17 cellular contexts compared by ENCODE assay signal in the genomic region with DNA sequence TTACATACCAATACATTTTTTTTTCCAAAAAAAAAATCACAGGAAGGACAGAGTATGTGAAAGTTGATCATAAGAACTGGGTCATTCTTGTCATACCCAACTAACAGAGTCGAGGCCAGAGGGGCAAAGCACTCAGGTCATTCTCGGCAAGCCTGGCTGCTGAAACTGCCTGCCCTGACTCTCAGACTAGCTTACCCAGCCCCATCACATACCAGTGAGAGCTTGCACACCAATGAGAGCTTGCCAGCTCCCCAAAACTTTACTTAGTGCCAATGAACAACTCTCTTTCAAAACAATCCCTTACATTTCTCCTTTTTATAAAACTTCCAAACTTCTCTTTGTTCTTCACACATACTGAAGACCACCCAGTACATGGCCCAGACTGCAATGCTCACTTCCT. TPM values are rescaled to one million over a fixed set of nuclear protein-coding genes. Genes with fewer than 3 reads are reported as not detected.
A peak's percentile ranks its signal among the peaks of the same experiment; 100 is the strongest.
DNase-seq lines count a peak whose midpoint lies in the region; ATAC-seq and TF ChIP-seq lines count a peak whose summit lies in the region.
"Had no signal": no experiment of that assay in that cellular context is flagged by ENCODE, and none has a peak within 500 bp of the region (broad histone marks: within the 10 kb centered on the region; RNA-seq: fewer than 3 reads in every experiment).

No MANE protein-coding gene starts in this region.

- no peak overlapping the region for H4K5ac ChIP-seq in mesendoderm (ENCODE audit: low read length)

- DNase-seq in AG08396 (ENCODE audit: low spot score) (peak; percentile 36), EH (ENCODE audit: low read depth) (peak; percentile 26), WTC11 (ENCODE audit: low spot score) (no peak), islet precursor cell (peak; percentile 9), mesendoderm (no peak), NCI-H446 (lab: John Stamatoyannopoulos, UW) (no peak)
- DNase-seq: activated naive CD4-positive, alpha-beta T cell treated with Interleukin-2 at 50 U/mL for 16 hours; AML-193; lower lobe of right lung; NCI-H2171 treated with DMSO at 0.1 percent for 48 hours; nephron progenitor cell; SJCRH30; spleen; stimulated activated naive CD8-positive, alpha-beta T cell treated with anti-CD3 and anti-CD28 coated beads, Interleukin-15, Interleukin-2, amounts not matched to agents 100 U/mL and 50 U/mL, for 24 hours had no signal

- TF ChIP-seq CTCF in WTC11 (IDR thresholded peaks at IDR 0.05) = no peak

- H3K27me3 Mint-ChIP-seq in WTC11 (ENCODE audit: low read depth) = no peaks in the 10 kb centered on the region

- no peak overlapping the region for H3K4me3 ChIP-seq in mesendoderm (ENCODE audit: low read length)
- H3K4me3 ChIP-seq: lower lobe of right lung, SJCRH30, spleen, vagina had no signal

- no peak overlapping the region for H2BK15ac ChIP-seq in mesendoderm (replicated peaks; ENCODE audit: low read depth)

- ATAC-seq in WTC11 (no peak), GM18505 (IDR thresholded peaks at IDR 0.05; ENCODE audit: unreplicated experiment) (no peak), HG03457 (IDR thresholded peaks at IDR 0.05; ENCODE audit: unreplicated experiment) (no peak)
- ATAC-seq: lower lobe of right lung; stimulated activated naive CD8-positive, alpha-beta T cell treated with anti-CD3 and anti-CD28 coated beads, Interleukin-15, Interleukin-2, amounts not matched to agents 100 U/mL and 50 U/mL, for 24 hours had no signal

- peaks cover 3% of the 10 kb centered on the region for H3K4me1 ChIP-seq in mesendoderm (ENCODE audit: control insufficient read depth, low read depth, low read length)

- peaks cover 73% of the 10 kb centered on the region for H3K4me1 Mint-ChIP-seq in WTC11

- peaks cover 8% of the 10 kb centered on the region for H3K36me3 Mint-ChIP-seq in WTC11

- H3K79me2 ChIP-seq in mesendoderm (ENCODE audit: control insufficient read depth, insufficient read depth, low read length) = peaks cover 13% of the 10 kb centered on the region

- peak overlapping the region; percentile 66; the same call in 1 of the 2 replicates for H3K27ac Mint-ChIP-seq in WTC11
- H3K27ac Mint-ChIP-seq: nephron progenitor cell had no signal

- no peak overlapping the region for H3K23ac ChIP-seq in mesendoderm (ENCODE audit: low read length)

- no peak overlapping the region for H3K27ac ChIP-seq in mesendoderm (ENCODE audit: low read depth, low read length)
- H3K27ac ChIP-seq: lower lobe of right lung, SJCRH30, vagina had no signal

- POLR2A ChIA-PET in WTC11 (lab: Charles Lee) = interaction anchor here (0.6 kb wide), 1 partner anchor 580 kb away, joined by 3 read pairs; no protein-coding TSS in a partner anchor

- TF ChIP-seq POLR2A in GM18505 (IDR thresholded peaks at IDR 0.05; ENCODE audit: borderline replicate concordance, extremely low read depth, insufficient read depth, insufficient read length) = no peak

- H3K4ac ChIP-seq in mesendoderm (ENCODE audit: low read depth, low read length) = no peak overlapping the region

- no CpG with 5 or more reads among the region's 2 CpGs for WGBS in mesendoderm (ENCODE audit: extremely low coverage, insufficient coverage, low lambda C conversion rate)

- H3K9me3 Mint-ChIP-seq in WTC11 = no peaks in the 10 kb centered on the region
- H3K9me3 Mint-ChIP-seq: nephron progenitor cell had no signal

- H3K79me1 ChIP-seq in mesendoderm (ENCODE audit: low read length) = peaks cover 20% of the 10 kb centered on the region

- H4K8ac ChIP-seq in mesendoderm (ENCODE audit: low read depth, low read length) = no peak overlapping the region

- H3K27me3 ChIP-seq in mesendoderm (ENCODE audit: insufficient read depth, low read length, poor library complexity) = no peaks in the 10 kb centered on the region
- H3K27me3 ChIP-seq: SJCRH30, spleen, vagina had no signal

- H2BK120ac ChIP-seq in mesendoderm (ENCODE audit: low read depth, low read length) = no peak overlapping the region

- no peak overlapping the region for H3K56ac ChIP-seq in mesendoderm (ENCODE audit: low read length)

- no peak overlapping the region for H2AK5ac ChIP-seq in mesendoderm (ENCODE audit: low read length)

- H3K9ac ChIP-seq in mesendoderm (ENCODE audit: low read length) = no peak overlapping the region

- CTCF ChIA-PET in WTC11 (lab: Charles Lee) = interaction anchor here (0.6 kb wide), 1 partner anchor 16 kb away, joined by 3 read pairs; no protein-coding TSS in a partner anchor

- no peaks in the 10 kb centered on the region for H3K36me3 ChIP-seq in mesendoderm (ENCODE audit: control insufficient read depth, insufficient read depth, low read length)
- H3K36me3 ChIP-seq: vagina had no signal

- H3K4me3 Mint-ChIP-seq in WTC11 = no peak overlapping the region
- H3K4me3 Mint-ChIP-seq: nephron progenitor cell had no signal

- no peak overlapping the region for H3K4me2 ChIP-seq in mesendoderm (ENCODE audit: low read length)

- no peak overlapping the region for H2BK5ac ChIP-seq in mesendoderm (ENCODE audit: low read length)

- no peak overlapping the region for H3K18ac ChIP-seq in mesendoderm (ENCODE audit: low read length)

TF ChIP-seq in WTC11, 78 proteins besides CTCF, POLR2A, EP300 and RAD21:
- TF ChIP-seq RELA (CRISPR knock-in tag; IDR thresholded peaks at IDR 0.05; ENCODE audit: borderline replicate concordance) (no peak), TEAD1 (CRISPR knock-in tag; IDR thresholded peaks at IDR 0.05) (no peak), ZNF396 (CRISPR knock-in tag; IDR thresholded peaks at IDR 0.05; ENCODE audit: borderline replicate concordance) (no peak), ATF3 (CRISPR knock-in tag; conservative IDR thresholded peaks at IDR 0.05) (no peak), NFATC4 (CRISPR knock-in tag; IDR thresholded peaks at IDR 0.05) (no peak), ZBTB21 (CRISPR knock-in tag; IDR thresholded peaks at IDR 0.05; ENCODE audit: borderline replicate concordance) (no peak), EMX1 (CRISPR knock-in tag; IDR thresholded peaks at IDR 0.05) (no peak), PRRX2 (CRISPR knock-in tag; IDR thresholded peaks at IDR 0.05) (no peak), GABPB1 (CRISPR knock-in tag; IDR thresholded peaks at IDR 0.05) (no peak), MAX (CRISPR knock-in tag; IDR thresholded peaks at IDR 0.05) (no peak), E2F5 (CRISPR knock-in tag; IDR thresholded peaks at IDR 0.05) (no peak)
- TF ChIP-seq, protein P1, sequence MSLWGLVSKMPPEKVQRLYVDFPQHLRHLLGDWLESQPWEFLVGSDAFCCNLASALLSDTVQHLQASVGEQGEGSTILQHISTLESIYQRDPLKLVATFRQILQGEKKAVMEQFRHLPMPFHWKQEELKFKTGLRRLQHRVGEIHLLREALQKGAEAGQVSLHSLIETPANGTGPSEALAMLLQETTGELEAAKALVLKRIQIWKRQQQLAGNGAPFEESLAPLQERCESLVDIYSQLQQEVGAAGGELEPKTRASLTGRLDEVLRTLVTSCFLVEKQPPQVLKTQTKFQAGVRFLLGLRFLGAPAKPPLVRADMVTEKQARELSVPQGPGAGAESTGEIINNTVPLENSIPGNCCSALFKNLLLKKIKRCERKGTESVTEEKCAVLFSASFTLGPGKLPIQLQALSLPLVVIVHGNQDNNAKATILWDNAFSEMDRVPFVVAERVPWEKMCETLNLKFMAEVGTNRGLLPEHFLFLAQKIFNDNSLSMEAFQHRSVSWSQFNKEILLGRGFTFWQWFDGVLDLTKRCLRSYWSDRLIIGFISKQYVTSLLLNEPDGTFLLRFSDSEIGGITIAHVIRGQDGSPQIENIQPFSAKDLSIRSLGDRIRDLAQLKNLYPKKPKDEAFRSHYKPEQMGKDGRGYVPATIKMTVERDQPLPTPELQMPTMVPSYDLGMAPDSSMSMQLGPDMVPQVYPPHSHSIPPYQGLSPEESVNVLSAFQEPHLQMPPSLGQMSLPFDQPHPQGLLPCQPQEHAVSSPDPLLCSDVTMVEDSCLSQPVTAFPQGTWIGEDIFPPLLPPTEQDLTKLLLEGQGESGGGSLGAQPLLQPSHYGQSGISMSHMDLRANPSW (CRISPR knock-in tag; conservative IDR thresholded peaks at IDR 0.05; ENCODE audit: low read depth) = no peak
- TF ChIP-seq, protein P2, sequence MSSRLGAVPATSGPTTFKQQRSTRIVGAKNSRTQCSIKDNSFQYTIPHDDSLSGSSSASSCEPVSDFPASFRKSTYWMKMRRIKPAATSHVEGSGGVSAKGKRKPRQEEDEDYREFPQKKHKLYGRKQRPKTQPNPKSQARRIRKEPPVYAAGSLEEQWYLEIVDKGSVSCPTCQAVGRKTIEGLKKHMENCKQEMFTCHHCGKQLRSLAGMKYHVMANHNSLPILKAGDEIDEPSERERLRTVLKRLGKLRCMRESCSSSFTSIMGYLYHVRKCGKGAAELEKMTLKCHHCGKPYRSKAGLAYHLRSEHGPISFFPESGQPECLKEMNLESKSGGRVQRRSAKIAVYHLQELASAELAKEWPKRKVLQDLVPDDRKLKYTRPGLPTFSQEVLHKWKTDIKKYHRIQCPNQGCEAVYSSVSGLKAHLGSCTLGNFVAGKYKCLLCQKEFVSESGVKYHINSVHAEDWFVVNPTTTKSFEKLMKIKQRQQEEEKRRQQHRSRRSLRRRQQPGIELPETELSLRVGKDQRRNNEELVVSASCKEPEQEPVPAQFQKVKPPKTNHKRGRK (CRISPR knock-in tag; IDR thresholded peaks at IDR 0.05; ENCODE audit: borderline replicate concordance) = no peak
TF ChIP-seq in WTC11: peak in this region for 0.

RNA-seq across cellular contexts. Expression of gene VOPP1, which starts 48.9 kb away (rescaled TPM):
- 57.0 to 63.9 TPM (median 60.3 TPM) in 3 replicates for total RNA-seq in WTC11 (2021)
- polyA plus RNA-seq in mesendoderm (2013, experiment 1 of 2) = 36.4 TPM
- 36.7 TPM for polyA plus RNA-seq in mesendoderm (2013, experiment 2 of 2)

Comparison
In these comparisons a context has a peak if more than half of its experiments do, and no peak if none do; other contexts are left out.
1. DNase-seq: peak in AG08396 (single experiment), EH (single experiment) and islet precursor cell (single experiment); none in WTC11 (single experiment), mesendoderm (single experiment) and NCI-H446 (0 of 2).